In the genomic region with DNA sequence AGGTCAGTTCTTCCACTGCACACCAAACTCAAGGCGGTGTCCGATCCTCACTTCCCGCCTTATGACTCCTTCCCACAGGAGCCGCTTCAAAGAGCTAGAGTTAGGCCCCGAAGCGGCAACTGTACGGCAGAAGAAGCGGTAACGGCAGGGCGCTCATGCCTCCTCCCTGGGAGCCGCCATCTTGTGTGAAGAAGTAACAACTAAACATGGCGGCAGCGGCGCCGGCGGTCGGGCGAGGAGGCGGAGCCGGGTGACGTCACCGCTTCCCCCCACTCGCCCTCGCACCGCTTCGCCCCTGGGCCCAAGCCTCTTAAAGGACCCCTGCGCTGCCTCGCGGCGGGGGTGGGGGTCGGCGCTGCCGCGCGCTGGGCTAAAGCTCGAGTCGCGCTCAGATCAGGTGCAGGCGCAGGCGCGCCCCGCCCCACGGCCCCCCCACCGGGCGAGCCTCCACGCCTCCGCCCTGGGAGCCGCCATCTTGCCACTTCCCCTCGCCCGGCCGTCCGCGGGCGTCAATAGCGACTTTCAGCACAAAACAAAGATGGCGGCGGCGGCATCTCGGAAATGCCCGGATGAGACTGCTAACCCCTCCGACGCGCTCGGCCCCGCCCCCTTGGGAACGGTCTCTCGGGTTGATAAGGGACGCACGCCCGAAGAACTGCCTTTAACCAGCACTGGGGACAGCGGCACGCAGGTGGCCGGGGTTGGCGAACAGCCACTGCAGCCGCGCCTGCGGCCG, we compare ENCODE assay signal across 1 cellular context.
TF ChIP-seq lines count a peak whose summit lies in the region.

A gene (minus strand): TSS at position 187 of the 736 bp plus-strand sequence. CDS start 978 bp downstream, outside the sequence.

TF ChIP-seq in GM12878, 131 proteins besides CTCF, POLR2A, EP300 and RAD21 (continued from another document):
- TF ChIP-seq JUND (IDR thresholded peaks at IDR 0.05; ENCODE audit: low read depth, low read length) (peak; percentile 83; the same call in 1 of the 2 replicates), BACH1 (IDR thresholded peaks at IDR 0.05; ENCODE audit: borderline replicate concordance) (no peak), FOXM1 (IDR thresholded peaks at IDR 0.05; ENCODE audit: low read depth, low read length) (no peak), SP1 (IDR thresholded peaks at IDR 0.05; ENCODE audit: low read depth, low read length) (no peak), SIX5 (IDR thresholded peaks at IDR 0.05; ENCODE audit: low read depth, low read length, severe bottlenecking) (peak; percentile 28), HDAC2 (IDR thresholded peaks at IDR 0.05) (no peak), STAT1 (conservative IDR thresholded peaks at IDR 0.05) (0 out of 2 replicates have a peak, but pooled peaks have one; percentile 0), POU2F2 (IDR thresholded peaks at IDR 0.05; ENCODE audit: borderline replicate concordance, low read depth, low read length) (0 out of 3 replicates have a peak, but pooled peaks have one; percentile 22), ESRRA (IDR thresholded peaks at IDR 0.05; ENCODE audit: low read length) (no peak), MTA2 (IDR thresholded peaks at IDR 0.05; ENCODE audit: low read depth) (no peak), WRNIP1 (IDR thresholded peaks at IDR 0.05; ENCODE audit: borderline replicate concordance, low read depth, low read length) (no peak), LARP7 (IDR thresholded peaks at IDR 0.05) (peak; percentile 68), ZZZ3 (IDR thresholded peaks at IDR 0.05; ENCODE audit: control insufficient read depth, insufficient read length, low read depth) (no peak), CHD1 (IDR thresholded peaks at IDR 0.05; ENCODE audit: low read depth, low read length) (no peak), SUPT20H (IDR thresholded peaks at IDR 0.05; ENCODE audit: borderline replicate concordance, control insufficient read depth, low read depth, low read length) (no peak), STAT3 (IDR thresholded peaks at IDR 0.05; ENCODE audit: low read depth, low read length) (no peak), SUZ12 (IDR thresholded peaks at IDR 0.05; ENCODE audit: unreplicated experiment) (no peak), YY1 (IDR thresholded peaks at IDR 0.05; ENCODE audit: low read depth, low read length) (peak; percentile 93), ZSCAN29 (IDR thresholded peaks at IDR 0.05) (no peak), PML (IDR thresholded peaks at IDR 0.05; ENCODE audit: low read length) (no peak), SMAD5 (IDR thresholded peaks at IDR 0.05; ENCODE audit: low read depth) (no peak), FOS (IDR thresholded peaks at IDR 0.05; ENCODE audit: borderline replicate concordance, extremely low read depth, insufficient read length) (no peak), MEF2A (IDR thresholded peaks at IDR 0.05; ENCODE audit: insufficient read depth, low read depth, low read length) (no peak)
- TF ChIP-seq, protein P1, sequence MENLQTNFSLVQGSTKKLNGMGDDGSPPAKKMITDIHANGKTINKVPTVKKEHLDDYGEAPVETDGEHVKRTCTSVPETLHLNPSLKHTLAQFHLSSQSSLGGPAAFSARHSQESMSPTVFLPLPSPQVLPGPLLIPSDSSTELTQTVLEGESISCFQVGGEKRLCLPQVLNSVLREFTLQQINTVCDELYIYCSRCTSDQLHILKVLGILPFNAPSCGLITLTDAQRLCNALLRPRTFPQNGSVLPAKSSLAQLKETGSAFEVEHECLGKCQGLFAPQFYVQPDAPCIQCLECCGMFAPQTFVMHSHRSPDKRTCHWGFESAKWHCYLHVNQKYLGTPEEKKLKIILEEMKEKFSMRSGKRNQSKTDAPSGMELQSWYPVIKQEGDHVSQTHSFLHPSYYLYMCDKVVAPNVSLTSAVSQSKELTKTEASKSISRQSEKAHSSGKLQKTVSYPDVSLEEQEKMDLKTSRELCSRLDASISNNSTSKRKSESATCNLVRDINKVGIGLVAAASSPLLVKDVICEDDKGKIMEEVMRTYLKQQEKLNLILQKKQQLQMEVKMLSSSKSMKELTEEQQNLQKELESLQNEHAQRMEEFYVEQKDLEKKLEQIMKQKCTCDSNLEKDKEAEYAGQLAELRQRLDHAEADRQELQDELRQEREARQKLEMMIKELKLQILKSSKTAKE (IDR thresholded peaks at IDR 0.05; ENCODE audit: low read depth, poor library complexity, severe bottlenecking): no peak
- TF ChIP-seq, protein P2, sequence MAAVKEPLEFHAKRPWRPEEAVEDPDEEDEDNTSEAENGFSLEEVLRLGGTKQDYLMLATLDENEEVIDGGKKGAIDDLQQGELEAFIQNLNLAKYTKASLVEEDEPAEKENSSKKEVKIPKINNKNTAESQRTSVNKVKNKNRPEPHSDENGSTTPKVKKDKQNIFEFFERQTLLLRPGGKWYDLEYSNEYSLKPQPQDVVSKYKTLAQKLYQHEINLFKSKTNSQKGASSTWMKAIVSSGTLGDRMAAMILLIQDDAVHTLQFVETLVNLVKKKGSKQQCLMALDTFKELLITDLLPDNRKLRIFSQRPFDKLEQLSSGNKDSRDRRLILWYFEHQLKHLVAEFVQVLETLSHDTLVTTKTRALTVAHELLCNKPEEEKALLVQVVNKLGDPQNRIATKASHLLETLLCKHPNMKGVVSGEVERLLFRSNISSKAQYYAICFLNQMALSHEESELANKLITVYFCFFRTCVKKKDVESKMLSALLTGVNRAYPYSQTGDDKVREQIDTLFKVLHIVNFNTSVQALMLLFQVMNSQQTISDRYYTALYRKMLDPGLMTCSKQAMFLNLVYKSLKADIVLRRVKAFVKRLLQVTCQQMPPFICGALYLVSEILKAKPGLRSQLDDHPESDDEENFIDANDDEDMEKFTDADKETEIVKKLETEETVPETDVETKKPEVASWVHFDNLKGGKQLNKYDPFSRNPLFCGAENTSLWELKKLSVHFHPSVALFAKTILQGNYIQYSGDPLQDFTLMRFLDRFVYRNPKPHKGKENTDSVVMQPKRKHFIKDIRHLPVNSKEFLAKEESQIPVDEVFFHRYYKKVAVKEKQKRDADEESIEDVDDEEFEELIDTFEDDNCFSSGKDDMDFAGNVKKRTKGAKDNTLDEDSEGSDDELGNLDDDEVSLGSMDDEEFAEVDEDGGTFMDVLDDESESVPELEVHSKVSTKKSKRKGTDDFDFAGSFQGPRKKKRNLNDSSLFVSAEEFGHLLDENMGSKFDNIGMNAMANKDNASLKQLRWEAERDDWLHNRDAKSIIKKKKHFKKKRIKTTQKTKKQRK (IDR thresholded peaks at IDR 0.05; ENCODE audit: low read depth, low read length): no peak
- TF ChIP-seq, protein P3, sequence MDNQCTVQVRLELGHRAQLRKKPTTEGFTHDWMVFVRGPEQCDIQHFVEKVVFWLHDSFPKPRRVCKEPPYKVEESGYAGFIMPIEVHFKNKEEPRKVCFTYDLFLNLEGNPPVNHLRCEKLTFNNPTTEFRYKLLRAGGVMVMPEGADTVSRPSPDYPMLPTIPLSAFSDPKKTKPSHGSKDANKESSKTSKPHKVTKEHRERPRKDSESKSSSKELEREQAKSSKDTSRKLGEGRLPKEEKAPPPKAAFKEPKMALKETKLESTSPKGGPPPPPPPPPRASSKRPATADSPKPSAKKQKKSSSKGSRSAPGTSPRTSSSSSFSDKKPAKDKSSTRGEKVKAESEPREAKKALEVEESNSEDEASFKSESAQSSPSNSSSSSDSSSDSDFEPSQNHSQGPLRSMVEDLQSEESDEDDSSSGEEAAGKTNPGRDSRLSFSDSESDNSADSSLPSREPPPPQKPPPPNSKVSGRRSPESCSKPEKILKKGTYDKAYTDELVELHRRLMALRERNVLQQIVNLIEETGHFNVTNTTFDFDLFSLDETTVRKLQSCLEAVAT (IDR thresholded peaks at IDR 0.05): peak; percentile 47
